ENCODE assay signal across 9 cellular contexts in the genomic region with DNA sequence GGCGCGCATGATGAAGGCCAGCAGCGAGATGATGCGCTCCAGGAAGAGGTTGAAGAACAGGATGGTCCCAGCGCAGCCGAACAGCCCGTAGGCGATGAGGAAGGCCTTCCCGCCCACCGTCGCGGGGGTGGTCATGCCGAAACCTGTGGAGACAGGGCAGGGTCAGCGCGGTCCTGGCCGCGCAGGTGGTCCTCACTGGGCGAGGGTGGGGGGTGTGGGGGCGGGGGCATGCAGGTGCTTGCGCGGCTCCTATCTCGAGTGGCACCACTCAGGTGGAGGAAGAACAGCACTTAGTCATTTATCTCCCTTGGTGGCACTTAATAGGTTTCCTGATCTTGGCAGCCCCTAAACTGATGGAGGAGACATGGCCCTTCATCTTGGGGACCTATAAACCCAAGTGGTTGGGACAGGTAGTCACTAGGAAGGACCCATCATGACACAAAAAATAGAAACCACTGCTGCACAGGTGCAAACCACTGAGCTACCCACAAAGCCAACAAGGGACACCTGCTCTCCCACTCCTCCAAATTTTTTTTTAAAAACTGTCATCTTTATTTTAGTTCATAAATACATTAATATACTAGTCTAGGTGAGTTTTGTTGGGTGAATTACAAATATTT.
DNase-seq lines count a peak whose midpoint lies in the region; ATAC-seq and TF ChIP-seq lines count a peak whose summit lies in the region.
"Had no signal": no experiment of that assay in that cellular context is flagged by ENCODE, and none has a peak within 500 bp of the region (broad histone marks: within the 10 kb centered on the region; RNA-seq: fewer than 3 reads in every experiment).

No MANE protein-coding gene starts in this region.

- H3K9me3 ChIP-seq in DND-41 (ENCODE audit: insufficient read depth, low read length, severe bottlenecking), result no peaks in the 10 kb centered on the region

- H3K36me3 ChIP-seq in DND-41 (ENCODE audit: insufficient read depth, low read length) (no peaks in the 10 kb centered on the region), KMS-11 (ENCODE audit: insufficient read depth) (no peaks in the 10 kb centered on the region)

- ATAC-seq in DND-41 (ENCODE audit: insufficient read depth, low read depth), result no peak
- no peak for ATAC-seq in GM21515 (IDR thresholded peaks at IDR 0.05; ENCODE audit: unreplicated experiment)
- no peak for ATAC-seq in GM21723 (IDR thresholded peaks at IDR 0.05; ENCODE audit: unreplicated experiment)
- ATAC-seq: HepG2 had no signal

- H3K4me2 ChIP-seq in DND-41 (ENCODE audit: insufficient read depth, low read length), result peak overlapping the region; percentile 54; the same call in 1 of the 2 replicates
- H3K4me2 ChIP-seq in KMS-11, result peak overlapping the region; percentile 33

- no peak overlapping the region for H3K4me3 ChIP-seq in DND-41 (ENCODE audit: low read depth in 1 of 2, low read length in 2 of 2)
- H3K4me3 ChIP-seq in KMS-11 (IDR thresholded peaks at IDR 0.05; ENCODE audit: insufficient read depth, low read depth, low read length), result peak overlapping the region; percentile 17
- peak overlapping the region; percentile 47 for H3K4me3 ChIP-seq in retinal pigment epithelial cell (ENCODE audit: low read length)

- H3K27ac ChIP-seq in DND-41 (ENCODE audit: low read length), result no peak overlapping the region
- H3K27ac ChIP-seq in KMS-11, result peak overlapping the region; percentile 97
- H3K27ac ChIP-seq in caudate nucleus (ENCODE audit: low read depth, low read length), result peak overlapping the region; percentile 74

- H3K4me1 ChIP-seq in DND-41 (ENCODE audit: insufficient read depth, low read length), result peaks cover 20% of the 10 kb centered on the region
- H3K4me1 ChIP-seq in KMS-11 (ENCODE audit: low read depth, poor library complexity, severe bottlenecking), result peaks cover 78% of the 10 kb centered on the region

- H3K27me3 ChIP-seq in DND-41 (ENCODE audit: insufficient read depth, low read length, poor library complexity), result no peaks in the 10 kb centered on the region
- no peaks in the 10 kb centered on the region for H3K27me3 ChIP-seq in KMS-11 (ENCODE audit: insufficient read depth, low read depth)

- H3K79me2 ChIP-seq in DND-41 (ENCODE audit: insufficient read depth, low read length) (no peaks in the 10 kb centered on the region), KMS-11 (ENCODE audit: insufficient read depth, low read depth) (peaks cover 6% of the 10 kb centered on the region; the same call in 1 of the 2 replicates)

- no peak overlapping the region for H2AFZ ChIP-seq in DND-41 (ENCODE audit: low read depth, low read length)
- peak overlapping the region; percentile 91 for H2AFZ ChIP-seq in KMS-11 (ENCODE audit: low read depth)

- TF ChIP-seq CTCF in DND-41 (IDR thresholded peaks at IDR 0.05; ENCODE audit: borderline replicate concordance, extremely low read depth, low read length, poor library complexity, severe bottlenecking) (no peak), KMS-11 (conservative IDR thresholded peaks at IDR 0.05; ENCODE audit: low read depth, low read length) (no peak), retinal pigment epithelial cell (conservative IDR thresholded peaks at IDR 0.05; ENCODE audit: low read depth, low read length) (no peak)

- H3K9ac ChIP-seq in DND-41 (ENCODE audit: low read depth, low read length) (no peak overlapping the region), KMS-11 (peak overlapping the region; percentile 90)

- DNase-seq in DND-41, result no peak
- DNase-seq in caudate nucleus (lab: John Stamatoyannopoulos, UW), result peak in 6 of 61 donors; percentile 49 to 66 (median 59)
- DNase-seq in retinal pigment epithelial cell (ENCODE audit: low read depth), result no peak
- DNase-seq in SKM-1 treated with dmso at 0.1 percent for 144 hours (lab: John Stamatoyannopoulos, UW; ENCODE audit: unreplicated experiment), result no peak
- no peak for DNase-seq in NK-92 treated with Interleukin-12 subunit alpha and Interleukin-12 subunit beta, amount 100 ng/mL, for 24 hours (lab: John Stamatoyannopoulos, UW)

- H4K20me1 ChIP-seq in DND-41 (ENCODE audit: insufficient read depth, low read length), result no peaks in the 10 kb centered on the region
- no peaks in the 10 kb centered on the region for H4K20me1 ChIP-seq in KMS-11 (ENCODE audit: insufficient read depth)

Comparison
In these comparisons a context has a peak if more than half of its experiments do, and no peak if none do; other contexts are left out.
1. H3K4me3 ChIP-seq: peak in KMS-11 (single experiment) and retinal pigment epithelial cell (single experiment); none in DND-41 (0 of 2).